22 cellular contexts compared by ENCODE assay signal in the genomic region with DNA sequence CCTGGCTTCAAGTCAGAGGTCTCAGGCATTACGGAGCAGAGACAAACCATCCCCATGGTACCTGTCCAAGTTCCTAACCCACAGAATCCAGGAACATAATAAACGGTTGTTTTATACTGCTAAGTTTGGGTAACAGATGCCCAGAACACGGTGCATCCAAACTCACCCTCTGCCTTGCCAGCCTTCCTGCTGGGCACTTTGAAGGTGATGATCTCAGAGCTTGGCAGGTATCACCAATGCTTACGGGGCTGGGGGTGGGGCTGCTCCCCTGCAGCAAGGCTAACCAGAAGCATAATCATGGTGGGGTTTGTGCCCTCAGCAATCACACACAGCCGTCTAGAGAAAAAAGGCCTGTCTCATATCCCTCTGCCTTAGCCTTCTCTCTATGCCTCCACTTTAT. TPM values are rescaled to one million over a fixed set of nuclear protein-coding genes. Genes with fewer than 3 reads are reported as not detected.
DNase-seq lines count a peak whose midpoint lies in the region; ATAC-seq and TF ChIP-seq lines count a peak whose summit lies in the region.
"Had no signal": no experiment of that assay in that cellular context is flagged by ENCODE, and none has a peak within 500 bp of the region (broad histone marks: within the 10 kb centered on the region; RNA-seq: fewer than 3 reads in every experiment).

No MANE protein-coding gene starts in this region.

- no peaks in the 10 kb centered on the region for H4K20me1 ChIP-seq in BLaER1

- H3K27ac Mint-ChIP-seq in nephron, result peak overlapping the region in 2 of 3 experiments; percentile 68 to 95
- no peak overlapping the region for H3K27ac Mint-ChIP-seq in CD4-positive, alpha-beta memory T cell

- no peaks in the 10 kb centered on the region for H3K9me3 Mint-ChIP-seq in nephron
- no peaks in the 10 kb centered on the region for H3K9me3 Mint-ChIP-seq in CD4-positive, alpha-beta memory T cell

- H3K4me1 Mint-ChIP-seq in nephron, result peaks cover 56% of the 10 kb centered on the region
- H3K4me1 Mint-ChIP-seq in CD4-positive, alpha-beta memory T cell, result peaks cover 0 to 1% (median 0%) of the 10 kb centered on the region in 4 donors

- POLR2A ChIA-PET in CD4-positive, alpha-beta memory T cell (lab: Charles Lee; ENCODE audit: partially characterized antibody), result no interaction called here

- CTCF ChIA-PET in CD4-positive, alpha-beta memory T cell (lab: Charles Lee; ENCODE audit: partially characterized antibody), result no interaction called here

- H3K36me3 Mint-ChIP-seq in nephron (ENCODE audit: low read depth), result peaks cover 4% of the 10 kb centered on the region
- H3K36me3 Mint-ChIP-seq in CD4-positive, alpha-beta memory T cell, result no peaks in the 10 kb centered on the region

- no peak for TF ChIP-seq POLR2A in prostate gland (IDR thresholded peaks at IDR 0.05)

- intact Hi-C loops in CD4-positive, alpha-beta memory T cell (cut with micrococcal nuclease), result no loop called here
- intact Hi-C loops in prostate gland (cut with DNase I), result no loop called here

- H3K27ac ChIP-seq in BLaER1, result no peak overlapping the region
- H3K27ac ChIP-seq in cingulate gyrus (ENCODE audit: low read depth, low read length), result peak overlapping the region; percentile 74
- no peak overlapping the region for H3K27ac ChIP-seq in CD4-positive, alpha-beta memory T cell (ENCODE audit: low read depth, low read length)
- no peak overlapping the region for H3K27ac ChIP-seq in prostate gland
- H3K27ac ChIP-seq: C4-2B, ovary had no signal

- DNase-seq in NCI-H446 treated with DMSO at 0.1 percent for 48 hours (lab: John Stamatoyannopoulos, UW) (peak; percentile 66), prostate gland (ENCODE audit: low spot score) (no peak)
- DNase-seq in CD4-positive, alpha-beta memory T cell, result no peak
- DNase-seq: activated CD4-positive, alpha-beta T cell treated with anti-CD3 and anti-CD28 coated beads, Interleukin-2, amount 50 U/mL, for 4 hours; activated gamma-delta T cell treated with Interleukin-2 at 50 U/mL for 16 hours; effector CD8-positive, alpha-beta T cell; naive B cell; NCI-H524 treated with DMSO at 0.1 percent for 48 hours; ovary; stimulated activated CD4-positive, alpha-beta T cell treated with anti-CD3 and anti-CD28 coated beads, Interleukin-15, amount 100 ng/mL, for 24 hours; stimulated activated CD8-positive, alpha-beta memory T cell treated with anti-CD3 and anti-CD28 coated beads, Interleukin-4, amount 100 ng/mL, for 48 hours; T-helper 9 cell had no signal

- H3K4me3 ChIP-seq in BLaER1 (no peak overlapping the region), prostate gland (no peak overlapping the region)
- no peak overlapping the region for H3K4me3 ChIP-seq in CD4-positive, alpha-beta memory T cell (ENCODE audit: low read length in 2 of 2)
- H3K4me3 ChIP-seq: cardiac muscle cell, gastroesophageal sphincter, K562, ovary, sigmoid colon had no signal

- H3K36me3 ChIP-seq in BLaER1, result no peaks in the 10 kb centered on the region
- H3K36me3 ChIP-seq in CD4-positive, alpha-beta memory T cell (ENCODE audit: insufficient read depth, low read length), result no peaks in the 10 kb centered on the region
- no peaks in the 10 kb centered on the region for H3K36me3 ChIP-seq in prostate gland
- H3K36me3 ChIP-seq: cardiac muscle cell, gastroesophageal sphincter, ovary, sigmoid colon had no signal

- TF ChIP-seq CTCF in nephron (IDR thresholded peaks at IDR 0.05; ENCODE audit: unreplicated experiment in 3 of 3) (no peak), prostate gland (IDR thresholded peaks at IDR 0.05) (no peak)

- ATAC-seq in HG02798 (IDR thresholded peaks at IDR 0.05; ENCODE audit: poor library complexity, unreplicated experiment) (no peak), HG03460 (IDR thresholded peaks at IDR 0.05; ENCODE audit: unreplicated experiment) (no peak)
- ATAC-seq: gastroesophageal sphincter had no signal

- H3K4me2 ChIP-seq in BLaER1, result peak overlapping the region; percentile 47; the same call in 1 of the 2 replicates

- peaks cover 4% of the 10 kb centered on the region for H3K27me3 Mint-ChIP-seq in nephron (ENCODE audit: low read depth)
- peaks cover 1 to 2% of the 10 kb centered on the region in 2 donors for H3K27me3 Mint-ChIP-seq in CD4-positive, alpha-beta memory T cell

- H3K9me3 ChIP-seq in BLaER1 (no peaks in the 10 kb centered on the region), prostate gland (no peaks in the 10 kb centered on the region)
- no peaks in the 10 kb centered on the region for H3K9me3 ChIP-seq in CD4-positive, alpha-beta memory T cell (ENCODE audit: control insufficient read depth in 1 of 2, low read length in 2 of 2)
- H3K9me3 ChIP-seq: gastroesophageal sphincter, ovary, sigmoid colon had no signal

- H3K27me3 ChIP-seq in BLaER1 (no peaks in the 10 kb centered on the region), prostate gland (replicated peaks; ENCODE audit: insufficient read depth) (no peaks in the 10 kb centered on the region)
- H3K27me3 ChIP-seq in CD4-positive, alpha-beta memory T cell (ENCODE audit: insufficient read depth, low read length), result no peaks in the 10 kb centered on the region
- H3K27me3 ChIP-seq: cardiac muscle cell, gastroesophageal sphincter, ovary, sigmoid colon had no signal

- WGBS in prostate gland, result 61% methylated on average over 5 of the region's 5 CpGs

- H3K9ac ChIP-seq in BLaER1, result no peak overlapping the region

- H3K4me3 Mint-ChIP-seq in nephron, result no peak overlapping the region
- H3K4me3 Mint-ChIP-seq in CD4-positive, alpha-beta memory T cell, result no peak overlapping the region
- H3K4me3 Mint-ChIP-seq: naive B cell had no signal

- H3K4me1 ChIP-seq in BLaER1, result peaks cover 22% of the 10 kb centered on the region
- H3K4me1 ChIP-seq in CD4-positive, alpha-beta memory T cell (ENCODE audit: insufficient read depth, low read length), result no peaks in the 10 kb centered on the region
- no peaks in the 10 kb centered on the region for H3K4me1 ChIP-seq in prostate gland (replicated peaks)

RNA-seq across cellular contexts. Expression of a gene that starts 27.1 kb away (rescaled TPM):
- total RNA-seq in CD4-positive, alpha-beta memory T cell, result under 1 TPM in 1 of 2 experiments, not detected in 1; 0.89 TPM
- 1 to 10 TPM; 2.9 to 3.1 TPM for polyA plus RNA-seq in CD4-positive, alpha-beta memory T cell
- 100 to 1,000 TPM; 160 to 273 TPM for total RNA-seq in prostate gland

Comparison
In these comparisons a context has a peak if more than half of its experiments do, and no peak if none do; other contexts are left out.
1. H3K27ac Mint-ChIP-seq: peak in nephron (2 of 3); none in CD4-positive, alpha-beta memory T cell (0 of 7).
2. RNA of a gene that starts 27.1 kb away (total RNA-seq): 160 to 273 TPM in prostate gland; 0.89 TPM in CD4-positive, alpha-beta memory T cell; every median in the first group is over 10 times any median in the second.